ENCODE assay signal across 8 cellular contexts in genomic region chr2:218806346-218806978, GRCh38. TPM values are rescaled to one million over a fixed set of nuclear protein-coding genes. Genes with fewer than 3 reads are reported as not detected.
DNase-seq lines count a peak whose midpoint lies in the region; ATAC-seq and TF ChIP-seq lines count a peak whose summit lies in the region.

No MANE protein-coding gene starts in this region.

- H3K36me3 ChIP-seq in lung (ENCODE audit: control insufficient read depth in 2 of 2, insufficient read depth in 2 of 2, low read length in 2 of 2): no peaks in the 10 kb centered on the region

- POLR2A ChIA-PET in GM10248 (lab: Yijun Ruan, JAX): no interaction called here

- no peak overlapping the region for H3K4me3 Mint-ChIP-seq in immature natural killer cell

- H3K36me3 Mint-ChIP-seq in immature natural killer cell: peaks cover 0 to 7% (median 0%) of the 10 kb centered on the region in 3 donors

- H3K27me3 ChIP-seq in lung (ENCODE audit: control insufficient read depth, insufficient read depth): no peaks in the 10 kb centered on the region

- H3K4me3 ChIP-seq in lung: no peak overlapping the region

- 16 to 28% methylated on average over 10 of the region's 10 CpGs for WGBS in lung, 2 donors

- H3K9me3 ChIP-seq in lung (ENCODE audit: control insufficient read depth in 2 of 2, insufficient read depth in 1 of 2, low read length in 1 of 2): peaks cover 2 to 6% of the 10 kb centered on the region in 2 donors

- H3K4me1 Mint-ChIP-seq in immature natural killer cell: peaks cover 4 to 5% of the 10 kb centered on the region in 2 donors

- DNase-seq in GM10248 (ENCODE audit: extremely low spot score) (peak; percentile 22), MV-4-11 (lab: John Stamatoyannopoulos, UW) (peak; percentile 98), brain pericyte (ENCODE audit: low read depth, low spot score) (peak; percentile 95), lung (ENCODE audit: low spot score) (peak; percentile 82), immature natural killer cell (no peak)
- DNase-seq in activated CD4-positive, CD25-positive, alpha-beta regulatory T cell treated with anti-CD3 and anti-CD28 coated beads, Interleukin-2, amount 50 U/mL, for 72 hours: no peak
- DNase-seq in stimulated activated naive CD4-positive, alpha-beta T cell treated with Interleukin-2 at 50 U/mL for 16 hours (lab: John Stamatoyannopoulos, UW): no peak

- CTCF ChIA-PET in GM10248 (lab: Yijun Ruan, JAX): no interaction called here

- peaks cover 7 to 26% (median 13%) of the 10 kb centered on the region in 3 donors for H3K27me3 Mint-ChIP-seq in immature natural killer cell (ENCODE audit: low read depth in 3 of 3)

- no peak overlapping the region for H3K27ac Mint-ChIP-seq in immature natural killer cell

- peaks cover 0 to 1% of the 10 kb centered on the region in 2 donors for H3K4me1 ChIP-seq in lung (ENCODE audit: control insufficient read depth in 2 of 2, insufficient read depth in 2 of 2, low read length in 2 of 2)

- ATAC-seq in lung (ENCODE audit: insufficient read depth, low FRiP score) (peak; percentile 84), HG02798 (IDR thresholded peaks at IDR 0.05; ENCODE audit: poor library complexity, unreplicated experiment) (no peak)

- H3K27ac ChIP-seq in lung (ENCODE audit: low read depth in 1 of 2, low read length in 1 of 2): peak overlapping the region; percentile 18 to 85

- H3K9me3 Mint-ChIP-seq in immature natural killer cell: peaks cover 0 to 17% (median 9%) of the 10 kb centered on the region in 6 donors

- TF ChIP-seq CTCF in GM10248 (IDR thresholded peaks at IDR 0.05; ENCODE audit: control extremely low read depth, extremely low read depth, low read depth, missing control alignments) (no peak), lung (IDR thresholded peaks at IDR 0.05; ENCODE audit: control extremely low read depth, extremely low read depth) (no peak)

RNA-seq across cellular contexts. Expression of gene CYP27A1, which starts 24.5 kb away (rescaled TPM):
- total RNA-seq in lung: 100 to 1,000 TPM in 1 of 2 donors, 10 to 100 TPM in 1; 38.3 to 110 TPM
- polyA plus RNA-seq in lung (10 to 100 TPM; 65.3 to 88.9 TPM), immature natural killer cell (under 1 TPM in 2 of 3 donors, not detected in 1; 0.34 to 0.60 TPM)

RNA-seq across cellular contexts. Expression of gene PRKAG3, which starts 25.1 kb away (rescaled TPM):
- total RNA-seq in lung: not detected
- polyA plus RNA-seq in lung (under 1 TPM in 1 of 2 donors, not detected in 1; 0.01 TPM), immature natural killer cell (not detected)

RNA-seq across cellular contexts. Expression of gene WNT6, which starts 53.1 kb away (rescaled TPM):
- total RNA-seq in lung: under 1 TPM; 0.40 to 0.54 TPM
- polyA plus RNA-seq in lung (under 1 TPM; 0.08 to 0.16 TPM), immature natural killer cell (under 1 TPM in 1 of 3 donors, not detected in 2; 0.22 TPM)

Comparison
In these comparisons a context has a peak if more than half of its experiments do, and no peak if none do; other contexts are left out.
1. DNase-seq: peak in GM10248 (single experiment), MV-4-11 (single experiment), brain pericyte (single experiment) and lung (single experiment); none in activated CD4-positive, CD25-positive, alpha-beta regulatory T cell treated with anti-CD3 and anti-CD28 coated beads, Interleukin-2, amount 50 U/mL, for 72 hours (single experiment), stimulated activated naive CD4-positive, alpha-beta T cell treated with Interleukin-2 at 50 U/mL for 16 hours (single experiment) and immature natural killer cell (0 of 3).
2. RNA of gene CYP27A1, which starts 24.5 kb away (polyA plus RNA-seq): 65.3 to 88.9 TPM in lung; 0.34 to 0.60 TPM in immature natural killer cell; every median in the first group is over 10 times any median in the second.